Comparison of ENCODE assay signal across 12 cellular contexts in the genomic region with DNA sequence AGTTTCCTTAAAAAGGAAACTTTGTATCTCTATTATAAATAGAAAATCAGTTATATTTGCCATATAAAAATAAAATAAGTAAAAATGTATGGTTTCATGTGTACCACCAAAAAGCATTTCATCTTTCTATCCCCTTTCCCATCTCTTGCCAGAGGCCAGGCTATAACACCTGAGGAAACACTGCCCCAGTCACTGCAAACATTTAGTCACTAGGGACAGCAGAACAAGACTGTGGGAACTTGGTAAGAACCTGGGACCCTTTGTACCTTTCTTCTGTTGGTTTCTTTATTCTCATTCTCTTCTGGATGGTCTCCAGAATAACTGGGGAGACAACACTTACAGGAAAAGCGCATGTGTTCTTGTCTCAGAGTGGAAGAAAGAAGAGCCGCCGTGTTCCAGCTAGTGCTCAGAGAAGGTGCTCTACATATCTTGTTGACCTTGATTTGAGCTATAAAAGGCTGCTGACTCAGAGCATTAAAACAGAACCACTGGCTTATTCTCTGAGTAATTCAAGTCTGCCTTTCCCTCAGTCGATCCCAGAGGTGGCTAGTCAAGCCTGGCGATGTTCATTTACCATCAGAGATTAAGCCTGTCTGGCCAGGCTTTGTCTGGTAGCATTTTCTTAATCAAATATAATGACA.
A peak's percentile ranks its signal among the peaks of the same experiment; 100 is the strongest.
DNase-seq lines count a peak whose midpoint lies in the region; ATAC-seq and TF ChIP-seq lines count a peak whose summit lies in the region.
"Had no signal": no experiment of that assay in that cellular context is flagged by ENCODE, and none has a peak within 500 bp of the region (broad histone marks: within the 10 kb centered on the region; RNA-seq: fewer than 3 reads in every experiment).

No MANE protein-coding gene starts in this region.

- peak overlapping the region; percentile 8 for H2AFZ ChIP-seq in osteoblast (ENCODE audit: low read length)

- H3K9me3 Mint-ChIP-seq in naive thymus-derived CD4-positive, alpha-beta T cell, result peaks cover 0 to 2% (median 0%) of the 10 kb centered on the region in 11 donors
- no peaks in the 10 kb centered on the region for H3K9me3 Mint-ChIP-seq in activated T-cell treated with anti-CD3 and anti-CD28 coated beads, Interleukin-2, amount 50 U/mL, for 72 hours
- H3K9me3 Mint-ChIP-seq: type B pancreatic cell had no signal

- intact Hi-C loops in Panc1 (cut with micrococcal nuclease; ENCODE audit: unreplicated experiment), result no loop called here
- intact Hi-C loops in naive thymus-derived CD4-positive, alpha-beta T cell (cut with micrococcal nuclease), result no loop called here

- CTCF ChIA-PET in Panc1 (lab: Charles Lee), result no interaction called here
- CTCF ChIA-PET in naive thymus-derived CD4-positive, alpha-beta T cell (lab: Charles Lee), result no interaction called here

- H3K27me3 ChIP-seq in Panc1 (ENCODE audit: control insufficient read depth, insufficient read depth, low read length) (no peaks in the 10 kb centered on the region), osteoblast (ENCODE audit: insufficient read depth, low read length) (no peaks in the 10 kb centered on the region)
- H3K27me3 ChIP-seq in naive thymus-derived CD4-positive, alpha-beta T cell (ENCODE audit: control insufficient read depth in 2 of 2, insufficient read depth in 2 of 2, low read length in 2 of 2), result no peaks in the 10 kb centered on the region

- H3K4me1 Mint-ChIP-seq in naive thymus-derived CD4-positive, alpha-beta T cell, result no peaks in the 10 kb centered on the region
- H3K4me1 Mint-ChIP-seq in activated T-cell treated with anti-CD3 and anti-CD28 coated beads, Interleukin-2, amount 50 U/mL, for 72 hours (ENCODE audit: low read depth), result no peaks in the 10 kb centered on the region
- H3K4me1 Mint-ChIP-seq: central memory CD8-positive, alpha-beta T cell had no signal

- DNase-seq in AG08396 (ENCODE audit: low spot score) (peak; percentile 8), Panc1 (ENCODE audit: low read depth, low spot score) (no peak), fibroblast of mammary gland (ENCODE audit: low read depth) (peak; percentile 71), osteoblast (ENCODE audit: insufficient read length, low spot score, missing footprints) (no peak)
- no peak for DNase-seq in naive thymus-derived CD4-positive, alpha-beta T cell
- DNase-seq in activated T-cell treated with anti-CD3 and anti-CD28 coated beads, Interleukin-2, amount 50 U/mL, for 72 hours, result no peak
- DNase-seq: activated CD4-positive, alpha-beta T cell treated with anti-CD3 and anti-CD28 coated beads for 1 hour; KBM-7 had no signal

- no peak overlapping the region for H3K27ac ChIP-seq in Panc1 (ENCODE audit: low read length)
- H3K27ac ChIP-seq in osteoblast (ENCODE audit: low read depth, low read length), result peak overlapping the region; percentile 69
- no peak overlapping the region for H3K27ac ChIP-seq in naive thymus-derived CD4-positive, alpha-beta T cell (ENCODE audit: low read depth, low read length)

- no peaks in the 10 kb centered on the region for H4K20me1 ChIP-seq in osteoblast (ENCODE audit: insufficient read depth, low read length)

- peaks cover 0 to 6% (median 4%) of the 10 kb centered on the region in 5 donors for H3K27me3 Mint-ChIP-seq in naive thymus-derived CD4-positive, alpha-beta T cell
- H3K27me3 Mint-ChIP-seq in activated T-cell treated with anti-CD3 and anti-CD28 coated beads, Interleukin-2, amount 50 U/mL, for 72 hours (ENCODE audit: low read depth), result no peaks in the 10 kb centered on the region
- H3K27me3 Mint-ChIP-seq: central memory CD8-positive, alpha-beta T cell; type B pancreatic cell had no signal

- H3K4me3 Mint-ChIP-seq in naive thymus-derived CD4-positive, alpha-beta T cell, result no peak overlapping the region
- H3K4me3 Mint-ChIP-seq in activated T-cell treated with anti-CD3 and anti-CD28 coated beads, Interleukin-2, amount 50 U/mL, for 72 hours, result no peak overlapping the region
- H3K4me3 Mint-ChIP-seq: central memory CD8-positive, alpha-beta T cell; type B pancreatic cell had no signal

- no peaks in the 10 kb centered on the region for H3K4me1 ChIP-seq in Panc1 (ENCODE audit: control insufficient read depth, insufficient read depth, low read length)
- peaks cover 36% of the 10 kb centered on the region for H3K4me1 ChIP-seq in osteoblast (ENCODE audit: insufficient read depth, low read length)
- H3K4me1 ChIP-seq in naive thymus-derived CD4-positive, alpha-beta T cell (ENCODE audit: control insufficient read depth in 2 of 2, insufficient read depth in 2 of 2, low read length in 2 of 2), result no peaks in the 10 kb centered on the region

- no peak overlapping the region for H3K27ac Mint-ChIP-seq in naive thymus-derived CD4-positive, alpha-beta T cell
- no peak overlapping the region for H3K27ac Mint-ChIP-seq in activated T-cell treated with anti-CD3 and anti-CD28 coated beads, Interleukin-2, amount 50 U/mL, for 72 hours
- H3K27ac Mint-ChIP-seq: type B pancreatic cell had no signal

- in situ Hi-C loops in Panc1 (cut with HindIII; ENCODE audit: low pct_unique_long_range_greater_than_20kb, low sequenced_read_pairs), result no loop called here

- POLR2A ChIA-PET in Panc1 (lab: Charles Lee), result interaction anchor here (0.6 kb wide), 1 partner anchor 12 kb away, joined by 4 read pairs; no protein-coding TSS in a partner anchor
- POLR2A ChIA-PET in naive thymus-derived CD4-positive, alpha-beta T cell (lab: Charles Lee), result no interaction called here

- no peak for TF ChIP-seq CTCF in Panc1 (IDR thresholded peaks at IDR 0.05)
- TF ChIP-seq CTCF in fibroblast of mammary gland (conservative IDR thresholded peaks at IDR 0.05; ENCODE audit: control insufficient read depth, insufficient read depth, low read depth, low read length), result no peak
- no peak for TF ChIP-seq CTCF in osteoblast (IDR thresholded peaks at IDR 0.05; ENCODE audit: extremely low read depth, low read depth, low read length)

- H3K36me3 Mint-ChIP-seq in naive thymus-derived CD4-positive, alpha-beta T cell, result no peaks in the 10 kb centered on the region
- H3K36me3 Mint-ChIP-seq in activated T-cell treated with anti-CD3 and anti-CD28 coated beads, Interleukin-2, amount 50 U/mL, for 72 hours (ENCODE audit: insufficient read depth in 2 of 2), result no peaks in the 10 kb centered on the region
- H3K36me3 Mint-ChIP-seq: type B pancreatic cell had no signal

- H3K79me2 ChIP-seq in osteoblast (ENCODE audit: insufficient read depth, low read length), result peaks cover 2% of the 10 kb centered on the region

- BruUV-seq in Panc1 (replicated peaks; lab: Mats Ljungman, UMichigan), result no TSS peak

- H3K4me3 ChIP-seq in Panc1 (ENCODE audit: low read depth in 2 of 2, low read length in 2 of 2), result no peak overlapping the region
- no peak overlapping the region for H3K4me3 ChIP-seq in fibroblast of mammary gland (ENCODE audit: control insufficient read depth, low read depth, low read length)
- no peak overlapping the region for H3K4me3 ChIP-seq in osteoblast (ENCODE audit: insufficient read depth, low read length)
- no peak overlapping the region for H3K4me3 ChIP-seq in naive thymus-derived CD4-positive, alpha-beta T cell (ENCODE audit: low read length)

- H3K4me2 ChIP-seq in osteoblast (ENCODE audit: insufficient read depth, low read length), result peak overlapping the region; percentile 35

- no peaks in the 10 kb centered on the region for H3K9me3 ChIP-seq in Panc1 (ENCODE audit: control insufficient read depth, insufficient read depth, low read depth, low read length)
- no peaks in the 10 kb centered on the region for H3K9me3 ChIP-seq in osteoblast (ENCODE audit: low read depth, low read length)
- H3K9me3 ChIP-seq in naive thymus-derived CD4-positive, alpha-beta T cell (ENCODE audit: control insufficient read depth in 2 of 3, low read length in 3 of 3), result no peaks in the 10 kb centered on the region

- peak; percentile 53; the same call in 1 of the 2 replicates for ATAC-seq in Panc1
- ATAC-seq in naive thymus-derived CD4-positive, alpha-beta T cell, result no peak
- ATAC-seq in activated T-cell treated with anti-CD3 and anti-CD28 coated beads, Interleukin-2, amount 50 U/mL, for 72 hours (replicated peaks in 1 of 2), result no peak
- no peak for ATAC-seq in HG02938 (IDR thresholded peaks at IDR 0.05; ENCODE audit: unreplicated experiment)
- no peak for ATAC-seq in GM18873 (IDR thresholded peaks at IDR 0.05; ENCODE audit: low FRiP score, unreplicated experiment)

- H3K36me3 ChIP-seq in Panc1 (ENCODE audit: control insufficient read depth, insufficient read depth, low read length) (no peaks in the 10 kb centered on the region), osteoblast (ENCODE audit: insufficient read depth, low read length) (no peaks in the 10 kb centered on the region)
- H3K36me3 ChIP-seq in naive thymus-derived CD4-positive, alpha-beta T cell (ENCODE audit: control insufficient read depth in 2 of 3, insufficient read depth in 3 of 3, low read length in 3 of 3), result no peaks in the 10 kb centered on the region

Comparison
In these comparisons a context has a peak if more than half of its experiments do, and no peak if none do; other contexts are left out.
1. DNase-seq: peak in AG08396 (single experiment) and fibroblast of mammary gland (single experiment); none in Panc1 (single experiment), osteoblast (single experiment), naive thymus-derived CD4-positive, alpha-beta T cell (0 of 9) and activated T-cell treated with anti-CD3 and anti-CD28 coated beads, Interleukin-2, amount 50 U/mL, for 72 hours (0 of 2).